ENCODE assay signal across 24 cellular contexts in genomic region chr10:9427208-9427607, GRCh38.
"Had no signal": no experiment of that assay in that cellular context is flagged by ENCODE, and none has a peak within 500 bp of the region (broad histone marks: within the 10 kb centered on the region; RNA-seq: fewer than 3 reads in every experiment).

No MANE protein-coding gene starts in this region.

- H3K9me3 ChIP-seq: prostate gland, suprapubic skin, transverse colon, uterus had no signal

- H3K4me3 ChIP-seq: breast epithelium, left lung, prostate gland, right atrium auricular region, suprapubic skin, transverse colon, uterus had no signal

- H3K4me3 Mint-ChIP-seq: activated CD4-positive, alpha-beta memory T cell treated with anti-CD3 and anti-CD28 coated beads, Interleukin-2, amount 10 ng/mL, durations not matched to agents 7 days and 5 days; activated naive CD4-positive, alpha-beta T cell treated with anti-CD3 and anti-CD28 coated beads, Interleukin-2, amount 10 ng/mL, durations not matched to agents 7 days and 5 days; activated naive CD8-positive, alpha-beta T cell treated with anti-CD3 and anti-CD28 coated beads, Interleukin-2, amount 50 U/mL, for 24 hours; activated T-cell treated with anti-CD3 and anti-CD28 coated beads, Interleukin-2, amount 50 U/mL, for 24 hours; effector memory CD8-positive, alpha-beta T cell; nephron progenitor cell; stimulated activated naive CD8-positive, alpha-beta T cell treated with anti-CD3 and anti-CD28 coated beads, Interleukin-15, amount 100 ng/mL, for 72 hours had no signal

- DNase-seq: activated CD4-positive, alpha-beta memory T cell treated with anti-CD3 and anti-CD28 coated beads, Interleukin-2, amount 10 ng/mL, durations not matched to agents 7 days and 5 days; activated CD4-positive, alpha-beta T cell treated with anti-CD3 and anti-CD28 coated beads for 48 hours; activated CD4-positive, CD25-positive, alpha-beta regulatory T cell; activated effector memory CD4-positive, alpha-beta T cell treated with Interleukin-2 at 50 U/mL for 16 hours; activated naive CD4-positive, alpha-beta T cell treated with anti-CD3 and anti-CD28 coated beads, Interleukin-2, amount 10 ng/mL, durations not matched to agents 7 days and 5 days; activated naive CD8-positive, alpha-beta T cell treated with anti-CD3 and anti-CD28 coated beads, Interleukin-2, amount 50 U/mL, for 24 hours; activated T-cell treated with anti-CD3 and anti-CD28 coated beads, Interleukin-2, amount 50 U/mL, for 24 hours; aorta; cerebellar nuclear complex; dermis blood vessel endothelial cell; effector memory CD8-positive, alpha-beta T cell; foreskin melanocyte; left lung; nephron progenitor cell; stimulated activated CD4-positive, alpha-beta T cell treated with anti-CD3 and anti-CD28 coated beads, Interleukin-15, amount 100 ng/mL, for 24 hours; stimulated activated CD4-positive, alpha-beta T cell treated with anti-CD3 and anti-CD28 coated beads, Interleukin-2, amount 100 ng/mL, for 48 hours; stimulated activated naive CD8-positive, alpha-beta T cell treated with anti-CD3 and anti-CD28 coated beads, Interleukin-15, amount 100 ng/mL, for 72 hours; T1000; transverse colon; uterus had no signal

- H3K27me3 ChIP-seq: breast epithelium, left lung, right atrium auricular region, suprapubic skin, transverse colon, uterus had no signal

- H3K27me3 Mint-ChIP-seq: activated CD4-positive, alpha-beta memory T cell treated with anti-CD3 and anti-CD28 coated beads, Interleukin-2, amount 10 ng/mL, durations not matched to agents 7 days and 5 days; activated naive CD4-positive, alpha-beta T cell treated with anti-CD3 and anti-CD28 coated beads, Interleukin-2, amount 10 ng/mL, durations not matched to agents 7 days and 5 days had no signal

- H3K4me1 ChIP-seq: breast epithelium, left lung, prostate gland, right atrium auricular region, suprapubic skin, transverse colon, uterus had no signal

- H3K27ac ChIP-seq: breast epithelium, left lung, prostate gland, right atrium auricular region, suprapubic skin, transverse colon, uterus had no signal

- H3K27ac Mint-ChIP-seq: activated CD4-positive, alpha-beta memory T cell treated with anti-CD3 and anti-CD28 coated beads, Interleukin-2, amount 10 ng/mL, durations not matched to agents 7 days and 5 days; activated naive CD4-positive, alpha-beta T cell treated with anti-CD3 and anti-CD28 coated beads, Interleukin-2, amount 10 ng/mL, durations not matched to agents 7 days and 5 days; activated naive CD8-positive, alpha-beta T cell treated with anti-CD3 and anti-CD28 coated beads, Interleukin-2, amount 50 U/mL, for 24 hours; activated T-cell treated with anti-CD3 and anti-CD28 coated beads, Interleukin-2, amount 50 U/mL, for 24 hours; effector memory CD8-positive, alpha-beta T cell; nephron progenitor cell; stimulated activated naive CD8-positive, alpha-beta T cell treated with anti-CD3 and anti-CD28 coated beads, Interleukin-15, amount 100 ng/mL, for 72 hours had no signal

- H3K36me3 Mint-ChIP-seq: activated naive CD4-positive, alpha-beta T cell treated with anti-CD3 and anti-CD28 coated beads, Interleukin-2, amount 10 ng/mL, durations not matched to agents 7 days and 5 days had no signal

- H3K4me1 Mint-ChIP-seq: activated CD4-positive, alpha-beta memory T cell treated with anti-CD3 and anti-CD28 coated beads, Interleukin-2, amount 10 ng/mL, durations not matched to agents 7 days and 5 days; activated naive CD4-positive, alpha-beta T cell treated with anti-CD3 and anti-CD28 coated beads, Interleukin-2, amount 10 ng/mL, durations not matched to agents 7 days and 5 days; activated naive CD8-positive, alpha-beta T cell treated with anti-CD3 and anti-CD28 coated beads, Interleukin-2, amount 50 U/mL, for 24 hours; nephron progenitor cell; stimulated activated naive CD8-positive, alpha-beta T cell treated with anti-CD3 and anti-CD28 coated beads, Interleukin-15, amount 100 ng/mL, for 72 hours had no signal

- H3K36me3 ChIP-seq: breast epithelium, left lung, prostate gland, right atrium auricular region, suprapubic skin, transverse colon, uterus had no signal
